7 cellular contexts compared by ENCODE assay signal in the genomic region with DNA sequence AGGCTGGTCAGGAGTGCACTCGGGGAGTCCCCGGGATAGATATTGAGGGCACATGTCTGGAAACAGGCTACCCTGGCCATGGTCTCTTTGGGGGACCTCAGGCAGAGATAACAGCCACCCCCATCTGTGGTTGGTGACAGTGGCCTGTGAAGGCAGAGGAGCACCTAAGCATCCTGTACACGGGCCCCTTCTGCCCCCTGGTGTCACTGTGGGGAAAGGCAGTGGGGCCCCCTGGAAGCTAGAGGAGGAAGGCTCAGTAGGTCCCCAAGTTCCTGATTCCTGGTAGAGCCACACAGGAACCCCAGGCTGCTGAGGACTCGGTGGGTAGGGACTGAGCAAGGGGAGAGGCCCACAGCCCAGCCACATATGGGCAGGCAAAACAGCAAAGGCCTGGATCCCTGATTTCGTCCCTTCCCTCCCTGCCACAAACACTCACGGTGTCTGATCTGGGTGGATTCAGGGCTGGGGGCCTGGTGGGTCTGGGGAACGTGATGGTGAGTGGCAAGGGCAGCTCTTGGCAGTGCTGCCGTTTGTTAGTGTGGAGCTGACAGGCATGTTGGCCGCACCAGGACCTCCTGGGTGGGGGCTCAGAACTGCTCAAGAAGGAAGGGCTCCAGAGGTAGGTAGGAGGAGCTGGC. TPM values are rescaled to one million over a fixed set of nuclear protein-coding genes. Genes with fewer than 3 reads are reported as not detected.
DNase-seq lines count a peak whose midpoint lies in the region; ATAC-seq and TF ChIP-seq lines count a peak whose summit lies in the region.

No MANE protein-coding gene starts in this region.

- H3K36me3 Mint-ChIP-seq in stimulated activated naive B cell treated with anti-CD40 and anti-IgM and Interleukin-4, amounts not matched to agents 10 μg/mL and 1 μg/mL and 100 μg/mL, for 72 hours, result peaks cover 42 to 67% of the 10 kb centered on the region in 2 donors

- H3K27ac ChIP-seq in KMS-11 (no peak overlapping the region), colonic mucosa (no peak overlapping the region)

- H3K27me3 ChIP-seq in KMS-11 (ENCODE audit: insufficient read depth, low read depth), result no peaks in the 10 kb centered on the region
- no peaks in the 10 kb centered on the region for H3K27me3 ChIP-seq in colonic mucosa

- H3K4me1 ChIP-seq in KMS-11 (ENCODE audit: low read depth, poor library complexity, severe bottlenecking) (peaks cover 2% of the 10 kb centered on the region), colonic mucosa (no peaks in the 10 kb centered on the region)

- no peaks in the 10 kb centered on the region for H3K9me3 ChIP-seq in colonic mucosa

- H4K20me1 ChIP-seq in KMS-11 (ENCODE audit: insufficient read depth), result no peaks in the 10 kb centered on the region

- H3K79me2 ChIP-seq in KMS-11 (ENCODE audit: insufficient read depth, low read depth), result no peaks in the 10 kb centered on the region

- H3K9me3 Mint-ChIP-seq in stimulated activated naive B cell treated with anti-CD40 and anti-IgM and Interleukin-4, amounts not matched to agents 10 μg/mL and 1 μg/mL and 100 μg/mL, for 72 hours, result no peaks in the 10 kb centered on the region

- no peaks in the 10 kb centered on the region for H3K27me3 Mint-ChIP-seq in stimulated activated naive B cell treated with anti-CD40 and anti-IgM and Interleukin-4, amounts not matched to agents 10 μg/mL and 1 μg/mL and 100 μg/mL, for 72 hours

- H3K27ac Mint-ChIP-seq in stimulated activated naive B cell treated with anti-CD40 and anti-IgM and Interleukin-4, amounts not matched to agents 10 μg/mL and 1 μg/mL and 100 μg/mL, for 72 hours, result no peak overlapping the region

- peak; percentile 96 to 97 for ATAC-seq in stimulated activated naive B cell treated with anti-CD40 and anti-IgM and Interleukin-4, amounts not matched to agents 10 μg/mL and 1 μg/mL and 100 μg/mL, for 72 hours (replicated peaks)
- no peak for ATAC-seq in HG02763 (IDR thresholded peaks at IDR 0.05; ENCODE audit: unreplicated experiment)

- DNase-seq in activated CD4-positive, alpha-beta T cell treated with anti-CD3 and anti-CD28 coated beads for 24 hours (ENCODE audit: low read depth in 2 of 2), result peak; percentile 56 to 63
- DNase-seq in colonic mucosa, result peak; percentile 46
- DNase-seq in midbrain (lab: John Stamatoyannopoulos, UW), result peak; percentile 5
- DNase-seq in stimulated activated naive B cell treated with anti-CD40 and anti-IgM and Interleukin-4, amounts not matched to agents 10 μg/mL and 1 μg/mL and 100 μg/mL, for 72 hours, result peak; percentile 64

- H3K36me3 ChIP-seq in KMS-11 (ENCODE audit: insufficient read depth) (no peaks in the 10 kb centered on the region), colonic mucosa (peaks cover 8% of the 10 kb centered on the region)

- H3K4me1 Mint-ChIP-seq in stimulated activated naive B cell treated with anti-CD40 and anti-IgM and Interleukin-4, amounts not matched to agents 10 μg/mL and 1 μg/mL and 100 μg/mL, for 72 hours, result peaks cover 0 to 5% of the 10 kb centered on the region in 2 donors

- H3K4me3 Mint-ChIP-seq in stimulated activated naive B cell treated with anti-CD40 and anti-IgM and Interleukin-4, amounts not matched to agents 10 μg/mL and 1 μg/mL and 100 μg/mL, for 72 hours, result no peak overlapping the region

- H3K4me3 ChIP-seq in KMS-11 (IDR thresholded peaks at IDR 0.05; ENCODE audit: insufficient read depth, low read depth, low read length) (no peak overlapping the region), colonic mucosa (no peak overlapping the region)

- intact Hi-C loops in colonic mucosa (cut with DNase I), result loop anchor here (2.0 kb wide), 1 partner anchor 166 kb away; no protein-coding TSS in a partner anchor

- H2AFZ ChIP-seq in KMS-11 (ENCODE audit: low read depth), result no peak overlapping the region

- H3K9ac ChIP-seq in KMS-11 (no peak overlapping the region), colonic mucosa (ENCODE audit: low read depth in 2 of 2, low read length in 2 of 2) (no peak overlapping the region)

- no peak overlapping the region for H3K4me2 ChIP-seq in KMS-11

- TF ChIP-seq CTCF in GM12873 (IDR thresholded peaks at IDR 0.05; ENCODE audit: insufficient read depth, low read depth, low read length, missing control alignments) (peak; percentile 91), KMS-11 (conservative IDR thresholded peaks at IDR 0.05; ENCODE audit: low read depth, low read length) (peak; percentile 79), colonic mucosa (IDR thresholded peaks at IDR 0.05) (peak; percentile 75)

RNA-seq across cellular contexts. Expression of a gene that starts 14.1 kb away (rescaled TPM):
- 1 to 10 TPM; 1.0 to 1.6 TPM for total RNA-seq in colonic mucosa

RNA-seq across cellular contexts. Expression of a gene that starts 42.8 kb away (rescaled TPM):
- total RNA-seq in colonic mucosa, result under 1 TPM in 1 of 2 donors, not detected in 1; 0.13 TPM

Comparison
In these comparisons a context has a peak if more than half of its experiments do, and no peak if none do; other contexts are left out.
1. DNase-seq: peak in every context shown above with its lines; median percentile 64 in stimulated activated naive B cell treated with anti-CD40 and anti-IgM and Interleukin-4, amounts not matched to agents 10 μg/mL and 1 μg/mL and 100 μg/mL, for 72 hours; 60 in activated CD4-positive, alpha-beta T cell treated with anti-CD3 and anti-CD28 coated beads for 24 hours; 46 in colonic mucosa; 5 in midbrain.